25 cellular contexts compared by ENCODE assay signal in genomic region chr12:4789776-4790175, GRCh38.
"Had no signal": no experiment of that assay in that cellular context is flagged by ENCODE, and none has a peak within 500 bp of the region (broad histone marks: within the 10 kb centered on the region; RNA-seq: fewer than 3 reads in every experiment).

No MANE protein-coding gene starts in this region.

- H3K27ac Mint-ChIP-seq: memory B cell; mesothelial cell of epicardium; naive B cell; natural killer cell treated with Interleukin-12 subunit alpha and Interleukin-12 subunit beta and Interleukin-15 and Interleukin-18, amount 100 ng/mL, for 72 hours; stimulated activated effector memory CD8-positive, alpha-beta T cell treated with anti-CD3 and anti-CD28 coated beads, Interleukin-12 subunit alpha, Interleukin-12 subunit beta, amount 100 ng/mL, for 72 hours had no signal

- H3K4me3 Mint-ChIP-seq: memory B cell; mesothelial cell of epicardium; naive B cell; natural killer cell treated with Interleukin-12 subunit alpha and Interleukin-12 subunit beta and Interleukin-15 and Interleukin-18, amount 100 ng/mL, for 72 hours; neural crest cell; stimulated activated effector memory CD8-positive, alpha-beta T cell treated with anti-CD3 and anti-CD28 coated beads, Interleukin-12 subunit alpha, Interleukin-12 subunit beta, amount 100 ng/mL, for 72 hours had no signal

- H3K4me1 Mint-ChIP-seq: memory B cell; mesothelial cell of epicardium; naive B cell; neural crest cell; stimulated activated effector memory CD8-positive, alpha-beta T cell treated with anti-CD3 and anti-CD28 coated beads, Interleukin-12 subunit alpha, Interleukin-12 subunit beta, amount 100 ng/mL, for 72 hours had no signal

- H3K9me3 ChIP-seq: mucosa of descending colon, neutrophil, pancreas, thoracic aorta, tibial nerve, upper lobe of right lung, uterus had no signal

- H3K27me3 ChIP-seq: dorsolateral prefrontal cortex, foreskin keratinocyte, gastroesophageal sphincter, pancreas, tibial nerve, upper lobe of right lung, uterus had no signal

- H3K9me3 Mint-ChIP-seq: natural killer cell treated with Interleukin-12 subunit alpha and Interleukin-12 subunit beta and Interleukin-15 and Interleukin-18, amount 100 ng/mL, for 72 hours; stimulated activated effector memory CD8-positive, alpha-beta T cell treated with anti-CD3 and anti-CD28 coated beads, Interleukin-12 subunit alpha, Interleukin-12 subunit beta, amount 100 ng/mL, for 72 hours had no signal

- H3K4me3 ChIP-seq: dorsolateral prefrontal cortex, gastroesophageal sphincter, lung, mucosa of descending colon, pancreas, thoracic aorta, tibial nerve, upper lobe of right lung, uterus had no signal

- DNase-seq: dorsolateral prefrontal cortex; effector CD4-positive, alpha-beta T cell; foreskin keratinocyte; glutamatergic neuron; kidney; mucosa of descending colon; naive B cell; pancreas; retina; stimulated activated CD4-positive, alpha-beta T cell treated with anti-CD3 and anti-CD28 coated beads, Interleukin-2, amount 100 ng/mL, for 24 hours; stimulated activated CD4-positive, alpha-beta T cell treated with anti-CD3 and anti-CD28 coated beads, Interleukin-4, amount 100 ng/mL, for 24 hours; stimulated activated naive CD4-positive, alpha-beta T cell treated with Interleukin-2 at 50 U/mL for 16 hours; upper lobe of right lung; uterus had no signal

- H3K27ac ChIP-seq: dorsolateral prefrontal cortex, epithelial cell of prostate, foreskin keratinocyte, gastroesophageal sphincter, neutrophil, pancreas, thoracic aorta, tibial nerve, upper lobe of right lung, uterus had no signal

- H3K4me1 ChIP-seq: foreskin keratinocyte, gastroesophageal sphincter, pancreas, tibial nerve, upper lobe of right lung, uterus had no signal

- H3K36me3 ChIP-seq: gastroesophageal sphincter, neutrophil, pancreas, thoracic aorta, tibial nerve, upper lobe of right lung, uterus had no signal

- H3K36me3 Mint-ChIP-seq: mesothelial cell of epicardium; stimulated activated effector memory CD8-positive, alpha-beta T cell treated with anti-CD3 and anti-CD28 coated beads, Interleukin-12 subunit alpha, Interleukin-12 subunit beta, amount 100 ng/mL, for 72 hours had no signal
